In the genomic region with DNA sequence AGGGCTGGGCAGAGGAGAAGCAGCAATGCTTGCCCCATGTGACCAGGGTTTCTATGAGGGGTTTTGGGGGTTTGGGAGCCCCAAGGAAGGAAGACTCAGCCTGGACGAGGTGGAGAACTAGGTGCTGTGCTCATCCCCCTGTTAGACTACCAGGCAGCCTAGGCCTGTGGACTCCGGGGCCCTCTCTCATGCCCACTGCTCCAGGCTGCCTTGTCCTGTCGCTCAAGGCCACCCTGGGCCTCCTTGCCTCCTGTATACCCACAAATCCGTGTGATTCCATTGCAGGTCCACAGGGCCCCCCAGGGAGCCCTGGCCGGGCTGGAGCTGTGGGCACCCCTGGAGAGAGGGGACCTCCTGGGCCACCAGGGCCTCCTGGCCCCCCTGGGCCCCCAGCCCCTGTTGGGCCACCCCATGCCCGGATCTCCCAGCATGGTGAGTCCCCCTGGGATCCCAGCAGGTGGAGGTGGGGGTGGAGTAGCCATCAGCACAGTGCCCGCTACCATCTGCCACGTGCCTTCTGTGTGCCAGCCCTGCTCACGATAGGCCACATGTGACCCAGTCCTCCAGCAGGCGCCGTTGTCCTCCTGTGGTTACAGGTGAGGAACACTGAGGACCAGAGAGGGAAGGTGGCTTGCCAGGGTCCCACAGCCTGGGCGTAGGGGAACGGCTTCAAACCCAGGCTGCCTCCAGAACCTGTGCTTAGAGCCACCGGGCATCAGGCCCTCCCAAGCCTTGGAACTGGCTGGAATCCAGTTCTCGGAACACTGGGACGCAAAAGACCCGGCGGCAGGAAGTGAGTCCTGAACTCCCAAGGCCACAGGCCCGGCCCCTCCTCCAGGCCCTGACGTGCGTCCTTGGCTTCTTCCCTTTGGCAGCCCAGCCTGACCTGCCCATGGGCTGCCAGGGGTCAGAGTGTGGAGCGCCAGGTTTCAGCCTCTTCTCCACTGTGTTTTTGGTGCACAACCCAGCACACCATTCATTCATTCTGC, we compare ENCODE assay signal across 1 cellular context.
TF ChIP-seq lines count a peak whose summit lies in the region.

No MANE protein-coding gene starts in this region.

TF ChIP-seq in SK-N-SH, 30 proteins besides CTCF, POLR2A, EP300 and RAD21 (continued from another document):
- TF ChIP-seq, protein P1, sequence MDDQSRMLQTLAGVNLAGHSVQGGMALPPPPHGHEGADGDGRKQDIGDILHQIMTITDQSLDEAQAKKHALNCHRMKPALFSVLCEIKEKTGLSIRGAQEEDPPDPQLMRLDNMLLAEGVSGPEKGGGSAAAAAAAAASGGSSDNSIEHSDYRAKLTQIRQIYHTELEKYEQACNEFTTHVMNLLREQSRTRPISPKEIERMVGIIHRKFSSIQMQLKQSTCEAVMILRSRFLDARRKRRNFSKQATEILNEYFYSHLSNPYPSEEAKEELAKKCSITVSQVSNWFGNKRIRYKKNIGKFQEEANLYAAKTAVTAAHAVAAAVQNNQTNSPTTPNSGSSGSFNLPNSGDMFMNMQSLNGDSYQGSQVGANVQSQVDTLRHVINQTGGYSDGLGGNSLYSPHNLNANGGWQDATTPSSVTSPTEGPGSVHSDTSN (IDR thresholded peaks at IDR 0.05) = no peak
- TF ChIP-seq FOSL2 (IDR thresholded peaks at IDR 0.05; ENCODE audit: borderline replicate concordance, low read depth) (no peak), YY1 (IDR thresholded peaks at IDR 0.05; ENCODE audit: low read depth) (no peak), MXI1 (IDR thresholded peaks at IDR 0.05; ENCODE audit: low read depth, low read length) (no peak), GABPA (IDR thresholded peaks at IDR 0.05; ENCODE audit: low read depth) (no peak), NFIC (IDR thresholded peaks at IDR 0.05; ENCODE audit: borderline replicate concordance) (no peak)
- TF ChIP-seq, protein P2, sequence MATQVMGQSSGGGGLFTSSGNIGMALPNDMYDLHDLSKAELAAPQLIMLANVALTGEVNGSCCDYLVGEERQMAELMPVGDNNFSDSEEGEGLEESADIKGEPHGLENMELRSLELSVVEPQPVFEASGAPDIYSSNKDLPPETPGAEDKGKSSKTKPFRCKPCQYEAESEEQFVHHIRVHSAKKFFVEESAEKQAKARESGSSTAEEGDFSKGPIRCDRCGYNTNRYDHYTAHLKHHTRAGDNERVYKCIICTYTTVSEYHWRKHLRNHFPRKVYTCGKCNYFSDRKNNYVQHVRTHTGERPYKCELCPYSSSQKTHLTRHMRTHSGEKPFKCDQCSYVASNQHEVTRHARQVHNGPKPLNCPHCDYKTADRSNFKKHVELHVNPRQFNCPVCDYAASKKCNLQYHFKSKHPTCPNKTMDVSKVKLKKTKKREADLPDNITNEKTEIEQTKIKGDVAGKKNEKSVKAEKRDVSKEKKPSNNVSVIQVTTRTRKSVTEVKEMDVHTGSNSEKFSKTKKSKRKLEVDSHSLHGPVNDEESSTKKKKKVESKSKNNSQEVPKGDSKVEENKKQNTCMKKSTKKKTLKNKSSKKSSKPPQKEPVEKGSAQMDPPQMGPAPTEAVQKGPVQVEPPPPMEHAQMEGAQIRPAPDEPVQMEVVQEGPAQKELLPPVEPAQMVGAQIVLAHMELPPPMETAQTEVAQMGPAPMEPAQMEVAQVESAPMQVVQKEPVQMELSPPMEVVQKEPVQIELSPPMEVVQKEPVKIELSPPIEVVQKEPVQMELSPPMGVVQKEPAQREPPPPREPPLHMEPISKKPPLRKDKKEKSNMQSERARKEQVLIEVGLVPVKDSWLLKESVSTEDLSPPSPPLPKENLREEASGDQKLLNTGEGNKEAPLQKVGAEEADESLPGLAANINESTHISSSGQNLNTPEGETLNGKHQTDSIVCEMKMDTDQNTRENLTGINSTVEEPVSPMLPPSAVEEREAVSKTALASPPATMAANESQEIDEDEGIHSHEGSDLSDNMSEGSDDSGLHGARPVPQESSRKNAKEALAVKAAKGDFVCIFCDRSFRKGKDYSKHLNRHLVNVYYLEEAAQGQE (IDR thresholded peaks at IDR 0.05; ENCODE audit: low read depth, low read length) = no peak
